Comparison of ENCODE assay signal across 9 cellular contexts in the genomic region with DNA sequence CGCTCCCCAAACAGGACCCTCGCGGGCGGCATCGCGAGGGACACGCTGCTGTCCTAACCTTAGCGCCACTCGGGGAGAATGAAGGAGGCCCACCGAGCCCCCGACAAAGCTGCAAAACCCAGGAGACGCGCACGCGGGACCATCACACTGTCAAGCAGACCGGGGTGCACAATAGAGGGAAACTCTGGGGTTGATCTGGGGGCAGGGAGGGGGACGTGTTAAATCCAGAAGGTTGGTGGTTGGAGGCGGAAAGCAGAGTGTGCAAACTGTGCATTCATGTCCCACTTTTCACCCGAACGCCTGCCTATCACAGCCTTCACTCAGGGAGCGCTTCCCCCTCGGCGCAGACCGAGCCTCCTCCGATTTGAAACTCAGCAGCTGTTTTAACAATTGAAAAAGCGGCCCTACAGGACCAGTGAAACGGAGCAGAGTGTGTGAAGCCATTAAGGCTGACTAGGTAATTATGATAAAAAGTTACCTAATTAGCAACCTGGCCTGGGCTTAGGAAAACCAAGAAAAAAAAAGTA. TPM values are rescaled to one million over a fixed set of nuclear protein-coding genes. Genes with fewer than 3 reads are reported as not detected.
DNase-seq lines count a peak whose midpoint lies in the region; ATAC-seq lines count a peak whose summit lies in the region.
"Had no signal": no experiment of that assay in that cellular context is flagged by ENCODE, and none has a peak within 500 bp of the region (broad histone marks: within the 10 kb centered on the region; RNA-seq: fewer than 3 reads in every experiment).

No MANE protein-coding gene starts in this region.

- no peaks in the 10 kb centered on the region for H3K36me3 ChIP-seq in skeletal muscle tissue (ENCODE audit: control insufficient read depth in 3 of 3, insufficient read depth in 3 of 3, low read length in 3 of 3)

- no peak overlapping the region for H3K27ac Mint-ChIP-seq in activated CD4-positive, alpha-beta T cell treated with anti-CD3 and anti-CD28 coated beads for 36 hours
- H3K27ac Mint-ChIP-seq in activated T-helper 2 cell treated with anti-CD3 and anti-CD28 coated beads, Interferon-gamma antibody, Interleukin-2, Interleukin-4, amounts not matched to agents 10 μg/mL and 5 μg/mL and 100 μg/mL, durations not matched to agents 14 hours and 24 hours and 36 hours = no peak overlapping the region

- H3K4me3 ChIP-seq in iPS-11a (ENCODE audit: low read depth, low read length) = peak overlapping the region; percentile 62
- H3K4me3 ChIP-seq in skeletal muscle tissue (ENCODE audit: low read length in 3 of 3) = peak overlapping the region; percentile 72 to 73 (median 72)

- peaks cover 13 to 20% (median 17%) of the 10 kb centered on the region in 3 donors for H3K4me1 ChIP-seq in skeletal muscle tissue (ENCODE audit: control insufficient read depth in 3 of 3, insufficient read depth in 3 of 3, low read length in 3 of 3)

- H3K9me3 Mint-ChIP-seq in activated CD4-positive, alpha-beta T cell treated with anti-CD3 and anti-CD28 coated beads for 36 hours (ENCODE audit: low read depth) = no peaks in the 10 kb centered on the region
- H3K9me3 Mint-ChIP-seq in activated T-helper 2 cell treated with anti-CD3 and anti-CD28 coated beads, Interferon-gamma antibody, Interleukin-2, Interleukin-4, amounts not matched to agents 10 μg/mL and 5 μg/mL and 100 μg/mL, durations not matched to agents 14 hours and 24 hours and 36 hours = no peaks in the 10 kb centered on the region

- DNase-seq in activated CD4-positive, alpha-beta T cell treated with anti-CD3 and anti-CD28 coated beads for 36 hours = no peak
- DNase-seq in activated CD4-positive, alpha-beta T cell treated with anti-CD3 and anti-CD28 coated beads, Interleukin-2, amount 50 U/mL, for 4 hours = no peak
- no peak for DNase-seq in activated T-helper 2 cell treated with anti-CD3 and anti-CD28 coated beads, Interferon-gamma antibody, Interleukin-2, Interleukin-4, amounts not matched to agents 10 μg/mL and 5 μg/mL and 100 μg/mL, durations not matched to agents 14 hours and 24 hours and 36 hours (ENCODE audit: low spot score)
- DNase-seq in putamen (ENCODE audit: low spot score) (no peak), NCI-H446 treated with DMSO at 0.1 percent for 48 hours (lab: John Stamatoyannopoulos, UW) (no peak)
- no peak for DNase-seq in activated effector memory CD4-positive, alpha-beta T cell treated with Interleukin-2 at 50 U/mL for 16 hours

- H3K27me3 Mint-ChIP-seq in activated CD4-positive, alpha-beta T cell treated with anti-CD3 and anti-CD28 coated beads for 36 hours = peaks cover 60% of the 10 kb centered on the region
- peaks cover 73% of the 10 kb centered on the region for H3K27me3 Mint-ChIP-seq in activated T-helper 2 cell treated with anti-CD3 and anti-CD28 coated beads, Interferon-gamma antibody, Interleukin-2, Interleukin-4, amounts not matched to agents 10 μg/mL and 5 μg/mL and 100 μg/mL, durations not matched to agents 14 hours and 24 hours and 36 hours (ENCODE audit: low read depth)

- H3K9me3 ChIP-seq in skeletal muscle tissue (ENCODE audit: control insufficient read depth in 3 of 3, low read length in 3 of 3) = no peaks in the 10 kb centered on the region

- POLR2A ChIA-PET in activated CD4-positive, alpha-beta T cell treated with anti-CD3 and anti-CD28 coated beads for 36 hours (lab: Charles Lee) = no interaction called here

- no peaks in the 10 kb centered on the region for H3K36me3 Mint-ChIP-seq in activated CD4-positive, alpha-beta T cell treated with anti-CD3 and anti-CD28 coated beads for 36 hours (ENCODE audit: low read depth)
- no peaks in the 10 kb centered on the region for H3K36me3 Mint-ChIP-seq in activated T-helper 2 cell treated with anti-CD3 and anti-CD28 coated beads, Interferon-gamma antibody, Interleukin-2, Interleukin-4, amounts not matched to agents 10 μg/mL and 5 μg/mL and 100 μg/mL, durations not matched to agents 14 hours and 24 hours and 36 hours (ENCODE audit: low read depth)

- H3K27ac ChIP-seq in skeletal muscle tissue (ENCODE audit: low read depth, low read length) = no peak overlapping the region
- H3K27ac ChIP-seq: VCaP had no signal

- ATAC-seq in activated CD4-positive, alpha-beta T cell treated with anti-CD3 and anti-CD28 coated beads for 36 hours = peak; percentile 20

- peaks cover 16% of the 10 kb centered on the region for H3K4me1 Mint-ChIP-seq in activated CD4-positive, alpha-beta T cell treated with anti-CD3 and anti-CD28 coated beads for 36 hours
- peaks cover 18% of the 10 kb centered on the region for H3K4me1 Mint-ChIP-seq in activated T-helper 2 cell treated with anti-CD3 and anti-CD28 coated beads, Interferon-gamma antibody, Interleukin-2, Interleukin-4, amounts not matched to agents 10 μg/mL and 5 μg/mL and 100 μg/mL, durations not matched to agents 14 hours and 24 hours and 36 hours (ENCODE audit: low read depth)

- H3K9ac ChIP-seq in skeletal muscle tissue (ENCODE audit: low read depth in 1 of 3, low read length in 3 of 3) = peak overlapping the region in 2 of 3 donors; percentile 47 to 74

- intact Hi-C loops in activated CD4-positive, alpha-beta T cell treated with anti-CD3 and anti-CD28 coated beads for 36 hours (cut with DNase I, micrococcal nuclease) = loop anchor here (1.0 to 10.0 kb wide), 3 partner anchors 32 to 1448 kb away; a partner anchor contains a TSS
- intact Hi-C loops in activated T-helper 2 cell treated with anti-CD3 and anti-CD28 coated beads, Interferon-gamma antibody, Interleukin-2, Interleukin-4, amounts not matched to agents 10 μg/mL and 5 μg/mL and 100 μg/mL, durations not matched to agents 14 hours and 24 hours and 36 hours (cut with micrococcal nuclease) = loop anchor here (5.0 to 10.0 kb wide), 2 partner anchors 39 to 148 kb away; a partner anchor contains a TSS

- H3K27me3 ChIP-seq in skeletal muscle tissue (ENCODE audit: control insufficient read depth in 3 of 3, insufficient read depth in 3 of 3, low read length in 3 of 3) = peaks cover 7 to 36% (median 19%) of the 10 kb centered on the region in 3 donors

- peak overlapping the region; percentile 73 for H3K4me3 Mint-ChIP-seq in activated CD4-positive, alpha-beta T cell treated with anti-CD3 and anti-CD28 coated beads for 36 hours
- peak overlapping the region; percentile 77 for H3K4me3 Mint-ChIP-seq in activated T-helper 2 cell treated with anti-CD3 and anti-CD28 coated beads, Interferon-gamma antibody, Interleukin-2, Interleukin-4, amounts not matched to agents 10 μg/mL and 5 μg/mL and 100 μg/mL, durations not matched to agents 14 hours and 24 hours and 36 hours (ENCODE audit: low read depth)

- CTCF ChIA-PET in activated CD4-positive, alpha-beta T cell treated with anti-CD3 and anti-CD28 coated beads for 36 hours (lab: Charles Lee) = no interaction called here

RNA-seq across cellular contexts. Expression of a gene that starts 0.6 kb away (rescaled TPM):
- under 1 TPM; 0.11 to 0.16 TPM for total RNA-seq in activated CD4-positive, alpha-beta T cell treated with anti-CD3 and anti-CD28 coated beads for 36 hours
- total RNA-seq in activated T-helper 2 cell treated with anti-CD3 and anti-CD28 coated beads, Interferon-gamma antibody, Interleukin-2, Interleukin-4, amounts not matched to agents 10 μg/mL and 5 μg/mL and 100 μg/mL, durations not matched to agents 14 hours and 24 hours and 36 hours = 0.55 and 0.78 TPM in 2 replicates
- 5.2 TPM for total RNA-seq in skeletal muscle tissue
